1 cellular context compared by ENCODE assay signal in the genomic region with DNA sequence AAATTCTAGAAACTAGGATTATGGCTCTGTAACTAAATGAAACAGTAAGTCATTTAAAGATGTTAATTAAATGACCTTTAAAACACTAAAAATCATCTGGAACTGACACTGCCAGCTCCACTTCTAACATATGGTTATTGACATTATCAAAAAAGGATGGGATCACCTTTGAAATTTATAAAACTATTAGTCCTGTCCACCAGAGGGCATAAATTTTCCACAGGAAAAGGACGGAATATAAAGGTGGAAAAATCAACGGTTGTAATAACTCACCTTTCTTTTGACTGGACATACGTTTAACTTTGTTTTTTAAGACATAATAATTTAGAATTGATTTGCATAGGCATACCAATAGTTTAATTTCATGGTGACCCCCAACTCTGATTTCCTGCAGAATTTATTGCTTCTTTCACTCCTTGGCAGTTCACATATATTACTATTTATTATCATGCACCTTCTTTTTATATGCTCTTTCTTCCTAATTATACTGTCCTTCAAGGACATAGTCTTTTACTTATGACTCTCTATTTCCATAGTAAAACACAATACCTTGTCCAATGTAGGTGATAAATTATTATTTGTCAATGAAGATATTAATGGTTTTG.
TF ChIP-seq lines count a peak whose summit lies in the region.

No MANE protein-coding gene starts in this region.

TF ChIP-seq in SK-N-SH treated with all-trans-retinoic acid at 6 μM for 48 hours, 23 proteins besides CTCF, POLR2A, EP300 and RAD21 (continued from another document):
- TF ChIP-seq, protein P1, sequence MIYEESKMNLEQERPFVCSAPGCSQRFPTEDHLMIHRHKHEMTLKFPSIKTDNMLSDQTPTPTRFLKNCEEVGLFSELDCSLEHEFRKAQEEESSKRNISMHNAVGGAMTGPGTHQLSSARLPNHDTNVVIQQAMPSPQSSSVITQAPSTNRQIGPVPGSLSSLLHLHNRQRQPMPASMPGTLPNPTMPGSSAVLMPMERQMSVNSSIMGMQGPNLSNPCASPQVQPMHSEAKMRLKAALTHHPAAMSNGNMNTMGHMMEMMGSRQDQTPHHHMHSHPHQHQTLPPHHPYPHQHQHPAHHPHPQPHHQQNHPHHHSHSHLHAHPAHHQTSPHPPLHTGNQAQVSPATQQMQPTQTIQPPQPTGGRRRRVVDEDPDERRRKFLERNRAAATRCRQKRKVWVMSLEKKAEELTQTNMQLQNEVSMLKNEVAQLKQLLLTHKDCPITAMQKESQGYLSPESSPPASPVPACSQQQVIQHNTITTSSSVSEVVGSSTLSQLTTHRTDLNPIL (CRISPR knock-in tag; IDR thresholded peaks at IDR 0.05; ENCODE audit: low read depth): no peak
- TF ChIP-seq SNAI2 (CRISPR knock-in tag; IDR thresholded peaks at IDR 0.05) (no peak), ZNF70 (CRISPR knock-in tag; IDR thresholded peaks at IDR 0.05) (no peak), ZNF8 (CRISPR knock-in tag; IDR thresholded peaks at IDR 0.05) (no peak), RARB (CRISPR knock-in tag; IDR thresholded peaks at IDR 0.05) (no peak)
- TF ChIP-seq, protein P2, sequence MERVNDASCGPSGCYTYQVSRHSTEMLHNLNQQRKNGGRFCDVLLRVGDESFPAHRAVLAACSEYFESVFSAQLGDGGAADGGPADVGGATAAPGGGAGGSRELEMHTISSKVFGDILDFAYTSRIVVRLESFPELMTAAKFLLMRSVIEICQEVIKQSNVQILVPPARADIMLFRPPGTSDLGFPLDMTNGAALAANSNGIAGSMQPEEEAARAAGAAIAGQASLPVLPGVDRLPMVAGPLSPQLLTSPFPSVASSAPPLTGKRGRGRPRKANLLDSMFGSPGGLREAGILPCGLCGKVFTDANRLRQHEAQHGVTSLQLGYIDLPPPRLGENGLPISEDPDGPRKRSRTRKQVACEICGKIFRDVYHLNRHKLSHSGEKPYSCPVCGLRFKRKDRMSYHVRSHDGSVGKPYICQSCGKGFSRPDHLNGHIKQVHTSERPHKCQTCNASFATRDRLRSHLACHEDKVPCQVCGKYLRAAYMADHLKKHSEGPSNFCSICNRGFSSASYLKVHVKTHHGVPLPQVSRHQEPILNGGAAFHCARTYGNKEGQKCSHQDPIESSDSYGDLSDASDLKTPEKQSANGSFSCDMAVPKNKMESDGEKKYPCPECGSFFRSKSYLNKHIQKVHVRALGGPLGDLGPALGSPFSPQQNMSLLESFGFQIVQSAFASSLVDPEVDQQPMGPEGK (CRISPR knock-in tag; IDR thresholded peaks at IDR 0.05; ENCODE audit: borderline replicate concordance): no peak
- TF ChIP-seq, protein P3, sequence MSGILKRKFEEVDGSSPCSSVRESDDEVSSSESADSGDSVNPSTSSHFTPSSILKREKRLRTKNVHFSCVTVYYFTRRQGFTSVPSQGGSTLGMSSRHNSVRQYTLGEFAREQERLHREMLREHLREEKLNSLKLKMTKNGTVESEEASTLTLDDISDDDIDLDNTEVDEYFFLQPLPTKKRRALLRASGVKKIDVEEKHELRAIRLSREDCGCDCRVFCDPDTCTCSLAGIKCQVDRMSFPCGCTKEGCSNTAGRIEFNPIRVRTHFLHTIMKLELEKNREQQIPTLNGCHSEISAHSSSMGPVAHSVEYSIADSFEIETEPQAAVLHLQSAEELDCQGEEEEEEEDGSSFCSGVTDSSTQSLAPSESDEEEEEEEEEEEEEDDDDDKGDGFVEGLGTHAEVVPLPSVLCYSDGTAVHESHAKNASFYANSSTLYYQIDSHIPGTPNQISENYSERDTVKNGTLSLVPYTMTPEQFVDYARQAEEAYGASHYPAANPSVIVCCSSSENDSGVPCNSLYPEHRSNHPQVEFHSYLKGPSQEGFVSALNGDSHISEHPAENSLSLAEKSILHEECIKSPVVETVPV (CRISPR knock-in tag; IDR thresholded peaks at IDR 0.05): no peak
TF ChIP-seq in SK-N-SH treated with all-trans-retinoic acid at 6 μM for 48 hours: peak in this region for 0.
